In the genomic region with DNA sequence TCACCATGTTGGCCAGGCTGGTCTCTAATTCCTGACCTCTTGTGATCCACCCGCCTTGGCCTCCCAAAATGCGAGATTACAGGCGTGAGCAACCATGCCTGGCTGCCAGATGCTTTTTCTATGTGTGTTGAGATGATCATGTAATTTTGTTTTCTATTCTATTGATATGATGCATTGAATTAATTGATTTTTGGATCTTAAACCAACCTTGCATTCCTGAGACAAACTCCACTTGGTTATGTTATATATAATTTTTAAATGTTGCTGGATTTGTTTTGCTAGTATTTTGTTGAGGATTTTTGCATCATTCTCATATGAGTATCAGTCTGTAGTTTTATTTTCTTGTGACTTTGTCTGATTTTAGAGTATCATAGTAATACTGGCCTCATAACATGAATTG, we compare ENCODE assay signal across 7 cellular contexts.
"Had no signal": no experiment of that assay in that cellular context is flagged by ENCODE, and none has a peak within 500 bp of the region (broad histone marks: within the 10 kb centered on the region; RNA-seq: fewer than 3 reads in every experiment).

No MANE protein-coding gene starts in this region.

- DNase-seq: GDM1, GF-D8 had no signal

- ATAC-seq: GM12878 had no signal

- FAIRE-seq: G401.6, GM12878, GM12892, GM18507, GM19239 had no signal

- H3K4me3 ChIP-seq: GM12878 had no signal
